ENCODE assay signal across 25 cellular contexts in the genomic region with DNA sequence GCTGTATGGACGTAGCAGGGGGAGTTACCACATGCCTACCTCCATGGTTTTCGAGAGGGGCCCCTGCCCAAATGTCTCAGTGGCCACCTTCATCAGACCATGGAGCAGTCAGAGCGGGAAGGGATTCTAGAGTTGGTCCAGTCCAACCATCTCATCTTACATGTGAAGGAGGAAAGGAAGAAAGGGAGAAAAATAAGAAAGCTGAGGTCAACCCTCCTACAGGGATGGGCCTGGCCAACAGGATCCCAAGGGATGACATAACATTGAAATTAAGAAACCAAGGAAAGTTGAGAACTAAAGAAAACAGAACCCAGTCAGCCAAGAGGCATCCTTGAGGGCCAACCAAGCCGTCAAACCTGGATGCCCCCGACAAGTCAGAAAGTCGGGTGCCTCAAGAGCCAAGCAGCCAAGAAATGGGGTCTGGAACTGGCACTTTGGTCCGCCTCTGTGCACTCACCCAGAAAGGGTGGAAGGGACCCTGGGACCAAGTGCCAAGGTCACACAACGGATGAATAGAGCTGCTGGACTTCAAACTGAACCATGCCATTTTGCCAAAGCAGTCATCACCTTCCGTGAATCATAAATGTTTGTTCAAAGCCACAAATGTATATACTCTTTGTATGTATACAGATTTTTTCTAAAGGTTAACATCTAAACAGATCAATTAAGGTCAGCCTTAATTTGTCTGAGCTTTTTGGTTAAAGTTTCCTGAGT. TPM values are rescaled to one million over a fixed set of nuclear protein-coding genes. Genes with fewer than 3 reads are reported as not detected.
"Had no signal": no experiment of that assay in that cellular context is flagged by ENCODE, and none has a peak within 500 bp of the region (broad histone marks: within the 10 kb centered on the region; RNA-seq: fewer than 3 reads in every experiment).

No MANE protein-coding gene starts in this region.

- H3K36me3 Mint-ChIP-seq: activated CD8-positive, alpha-beta memory T cell treated with anti-CD3 and anti-CD28 coated beads, Interleukin-2, amount 10 ng/mL, durations not matched to agents 7 days and 5 days; activated naive CD4-positive, alpha-beta T cell treated with anti-CD3 and anti-CD28 coated beads, Interleukin-2, amount 50 U/mL, for 72 hours; WTC11 had no signal

- H3K4me2 ChIP-seq: PC-9 had no signal

- H3K9me3 ChIP-seq: ascending aorta, body of pancreas had no signal

- H3K36me3 ChIP-seq: ascending aorta had no signal

- H3K4me1 Mint-ChIP-seq: activated CD8-positive, alpha-beta memory T cell treated with anti-CD3 and anti-CD28 coated beads, Interleukin-2, amount 10 ng/mL, durations not matched to agents 7 days and 5 days; activated naive CD8-positive, alpha-beta T cell treated with anti-CD3 and anti-CD28 coated beads, Interleukin-2, amount 50 U/mL, for 24 hours; T-helper 17 cell had no signal

- H3K27me3 Mint-ChIP-seq: activated naive CD8-positive, alpha-beta T cell treated with anti-CD3 and anti-CD28 coated beads, Interleukin-2, amount 50 U/mL, for 24 hours had no signal

- H3K27ac ChIP-seq: ascending aorta, body of pancreas, PC-9 had no signal

- H3K27me3 ChIP-seq: ascending aorta, body of pancreas had no signal

- H2AFZ ChIP-seq: PC-9 had no signal

- H3K27ac Mint-ChIP-seq: activated CD8-positive, alpha-beta memory T cell treated with anti-CD3 and anti-CD28 coated beads, Interleukin-2, amount 10 ng/mL, durations not matched to agents 7 days and 5 days; activated CD8-positive, alpha-beta T cell treated with anti-CD3 and anti-CD28 coated beads, Interleukin-2, amount 10 ng/mL, durations not matched to agents 7 days and 5 days; activated naive CD4-positive, alpha-beta T cell treated with anti-CD3 and anti-CD28 coated beads, Interleukin-2, amount 50 U/mL, for 72 hours; activated naive CD8-positive, alpha-beta T cell treated with anti-CD3 and anti-CD28 coated beads, Interleukin-2, amount 50 U/mL, for 24 hours; T-helper 17 cell; WTC11 had no signal

- H3K4me3 Mint-ChIP-seq: activated CD8-positive, alpha-beta memory T cell treated with anti-CD3 and anti-CD28 coated beads, Interleukin-2, amount 10 ng/mL, durations not matched to agents 7 days and 5 days; activated CD8-positive, alpha-beta T cell treated with anti-CD3 and anti-CD28 coated beads, Interleukin-2, amount 10 ng/mL, durations not matched to agents 7 days and 5 days; activated naive CD8-positive, alpha-beta T cell treated with anti-CD3 and anti-CD28 coated beads, Interleukin-2, amount 50 U/mL, for 24 hours; activated T-cell treated with anti-CD3 and anti-CD28 coated beads, Interleukin-2, amount 50 U/mL, for 4 hours; T-helper 17 cell; WTC11 had no signal

- H3K9me3 Mint-ChIP-seq: activated naive CD4-positive, alpha-beta T cell treated with anti-CD3 and anti-CD28 coated beads, Interleukin-2, amount 50 U/mL, for 72 hours; activated naive CD8-positive, alpha-beta T cell treated with anti-CD3 and anti-CD28 coated beads, Interleukin-2, amount 50 U/mL, for 24 hours; activated T-cell treated with anti-CD3 and anti-CD28 coated beads, Interleukin-2, amount 50 U/mL, for 4 hours; WTC11 had no signal

- H3K4me1 ChIP-seq: ascending aorta, body of pancreas had no signal

- DNase-seq: activated CD4-positive, alpha-beta T cell treated with anti-CD3 and anti-CD28 coated beads for 48 hours; activated CD4-positive, alpha-beta T cell treated with anti-CD3 and anti-CD28 coated beads, Interleukin-2, amount 50 U/mL, for 4 hours; activated CD4-positive, CD25-positive, alpha-beta regulatory T cell treated with anti-CD3 and anti-CD28 coated beads, Interleukin-2, amount 50 U/mL, for 72 hours; activated CD8-positive, alpha-beta memory T cell treated with anti-CD3 and anti-CD28 coated beads, Interleukin-2, amount 10 ng/mL, durations not matched to agents 7 days and 5 days; activated CD8-positive, alpha-beta T cell treated with anti-CD3 and anti-CD28 coated beads, Interleukin-2, amount 10 ng/mL, durations not matched to agents 7 days and 5 days; activated effector memory CD4-positive, alpha-beta T cell treated with anti-CD3 and anti-CD28 coated beads, Interleukin-2, amount 50 U/mL, for 16 hours; activated naive CD4-positive, alpha-beta T cell treated with Interleukin-2 at 50 U/mL for 16 hours; activated naive CD8-positive, alpha-beta T cell treated with anti-CD3 and anti-CD28 coated beads, Interleukin-2, amount 50 U/mL, for 24 hours; activated T-cell treated with anti-CD3 and anti-CD28 coated beads, Interleukin-2, amount 50 U/mL, for 4 hours; amniotic stem cell; body of pancreas; MM.1S; NCI-H1105; NCI-H146; NCI-H187 treated with DMSO at 0.1 percent for 48 hours; NCI-H2081 treated with DMSO at 0.1 percent for 48 hours; NCI-H446; NCI-H524; PC-9; SHP77 treated with DMSO at 0.1 percent for 48 hours; T-helper 17 cell; T-helper 9 cell had no signal

- H3K4me3 ChIP-seq: ascending aorta, body of pancreas, PC-9 had no signal

RNA-seq across cellular contexts. Expression of a gene that starts 53.6 kb away (rescaled TPM):
- total RNA-seq: ascending aorta had no signal
